In the genomic region with DNA sequence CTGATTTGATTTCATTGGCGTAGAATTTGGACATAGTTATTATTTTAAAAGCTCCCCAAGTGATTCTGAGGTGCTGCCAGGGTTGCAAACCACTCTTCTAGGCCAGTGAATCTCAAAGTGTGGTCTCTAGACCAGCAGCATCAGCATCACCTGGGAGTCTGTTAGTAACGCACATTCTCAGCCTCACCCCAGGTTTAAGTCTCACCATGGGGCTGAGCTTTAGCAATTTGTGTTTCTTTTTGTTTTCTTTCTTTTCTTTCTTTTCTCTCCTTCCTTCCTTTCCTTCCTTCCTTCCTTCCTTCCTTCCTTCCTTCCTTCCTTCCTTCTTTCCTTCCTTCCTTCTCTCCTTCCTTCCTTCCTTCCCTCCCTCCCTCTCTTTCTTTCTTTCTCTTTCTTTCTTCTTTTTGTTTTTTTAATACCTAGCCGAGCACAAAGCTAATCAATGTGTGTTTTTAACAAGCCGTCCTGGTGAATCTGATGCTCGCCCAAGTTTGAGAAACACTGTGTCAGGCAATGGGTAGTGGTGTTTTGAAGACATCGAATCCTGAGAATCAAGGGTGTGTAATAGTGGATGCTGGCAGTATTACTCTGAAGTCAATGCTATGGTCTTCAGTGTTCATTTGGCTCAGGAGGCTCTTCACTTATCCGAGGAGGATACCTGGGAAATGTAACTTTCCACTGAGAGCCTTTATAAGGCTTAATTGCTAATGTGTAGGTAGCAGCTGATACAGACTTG, we compare ENCODE assay signal across 18 cellular contexts.
A peak's percentile ranks its signal among the peaks of the same experiment; 100 is the strongest.
DNase-seq lines count a peak whose midpoint lies in the region; ATAC-seq, FAIRE-seq and TF ChIP-seq lines count a peak whose summit lies in the region.
"Had no signal": no experiment of that assay in that cellular context is flagged by ENCODE, and none has a peak within 500 bp of the region (broad histone marks: within the 10 kb centered on the region; RNA-seq: fewer than 3 reads in every experiment).

No MANE protein-coding gene starts in this region.

- peaks cover 7% of the 10 kb centered on the region for H3F3A ChIP-seq in smooth muscle cell (ENCODE audit: low read depth)

- TF ChIP-seq CTCF in Calu3 (IDR thresholded peaks at IDR 0.05; ENCODE audit: unreplicated experiment) (no peak), fibroblast of lung (conservative IDR thresholded peaks at IDR 0.05 in 1 of 2, IDR thresholded peaks at IDR 0.05 in 1 of 2; ENCODE audit: low read depth in 1 of 2, low read length in 2 of 2) (no peak), smooth muscle cell (IDR thresholded peaks at IDR 0.05; ENCODE audit: borderline replicate concordance, insufficient read depth, poor library complexity, severe bottlenecking) (no peak)

- WGBS in smooth muscle cell (ENCODE audit: low lambda C conversion rate) = 85% methylated on average over 7 of the region's 7 CpGs

- H3K9me3 ChIP-seq in T-helper 17 cell (ENCODE audit: control insufficient read depth, low read length, poor library complexity, severe bottlenecking) (no peaks in the 10 kb centered on the region), fibroblast of lung (ENCODE audit: control insufficient read depth, insufficient read depth, low read depth, low read length) (no peaks in the 10 kb centered on the region), smooth muscle cell (replicated peaks; ENCODE audit: low read depth) (no peaks in the 10 kb centered on the region)
- H3K9me3 ChIP-seq: testis had no signal

- no peaks in the 10 kb centered on the region for H4K20me1 ChIP-seq in fibroblast of lung (ENCODE audit: control insufficient read depth, extremely low read depth, insufficient read depth, low read length)
- no peaks in the 10 kb centered on the region for H4K20me1 ChIP-seq in smooth muscle cell (ENCODE audit: low read depth)

- H3K27ac ChIP-seq in fibroblast of lung (ENCODE audit: insufficient read depth, low read length) (peak overlapping the region; percentile 62), smooth muscle cell (ENCODE audit: low read depth) (peak overlapping the region; percentile 96)
- H3K27ac ChIP-seq: testis had no signal

- CTCF ChIA-PET in Calu3 (lab: Charles Lee) = interaction anchor here (0.7 kb wide), 1 partner anchor 160 kb away, joined by 5 read pairs; no protein-coding TSS in a partner anchor

- H3K9me3 Mint-ChIP-seq in Calu3 (ENCODE audit: low read depth, unreplicated experiment) = no peaks in the 10 kb centered on the region
- H3K9me3 Mint-ChIP-seq: activated CD4-positive, alpha-beta T cell treated with anti-CD3 and anti-CD28 coated beads, Interleukin-2, amount 10 ng/mL, durations not matched to agents 24 days and 14 days; CD4-positive, CD25-positive, alpha-beta regulatory T cell; T-helper 2 cell treated with Interferon-gamma antibody and Interleukin-4, amounts not matched to agents 5 μg/mL and 100 μg/mL, for 36 hours had no signal

- H3K36me3 Mint-ChIP-seq in Calu3 (ENCODE audit: insufficient read depth, unreplicated experiment) (peaks cover 6% of the 10 kb centered on the region), T-helper 17 cell (ENCODE audit: low read depth) (peaks cover under 1% of the 10 kb centered on the region)

- H3K4me1 ChIP-seq in fibroblast of lung (ENCODE audit: control insufficient read depth, extremely low read depth, insufficient read depth, low read length) = peaks cover 7% of the 10 kb centered on the region
- peaks cover 23% of the 10 kb centered on the region for H3K4me1 ChIP-seq in smooth muscle cell (ENCODE audit: low read depth)
- H3K4me1 ChIP-seq: testis had no signal

- ATAC-seq in T-helper 17 cell = peak; percentile 16

- H3K9ac ChIP-seq in fibroblast of lung (ENCODE audit: insufficient read depth, low read length) (no peak overlapping the region), smooth muscle cell (ENCODE audit: low read depth) (peak overlapping the region; percentile 76)

- no peaks in the 10 kb centered on the region for H3K27me3 Mint-ChIP-seq in Calu3 (ENCODE audit: unreplicated experiment)
- no peaks in the 10 kb centered on the region for H3K27me3 Mint-ChIP-seq in T-helper 17 cell
- H3K27me3 Mint-ChIP-seq: activated CD4-positive, alpha-beta T cell treated with anti-CD3 and anti-CD28 coated beads, Interleukin-2, amount 10 ng/mL, durations not matched to agents 24 days and 14 days; CD4-positive, CD25-positive, alpha-beta regulatory T cell had no signal

- H3K4me1 Mint-ChIP-seq in Calu3 (ENCODE audit: low read depth, unreplicated experiment) (peaks cover 26% of the 10 kb centered on the region), T-helper 17 cell (peaks cover 21% of the 10 kb centered on the region)

- peak overlapping the region; percentile 97 for H3K27ac Mint-ChIP-seq in Calu3 (ENCODE audit: unreplicated experiment)
- H3K27ac Mint-ChIP-seq in T-helper 17 cell = peak overlapping the region; percentile 92
- H3K27ac Mint-ChIP-seq: activated CD4-positive, alpha-beta T cell treated with anti-CD3 and anti-CD28 coated beads, Interleukin-2, amount 10 ng/mL, durations not matched to agents 24 days and 14 days; T-helper 2 cell treated with Interferon-gamma antibody and Interleukin-4, amounts not matched to agents 5 μg/mL and 100 μg/mL, for 36 hours had no signal

- DNase-seq in Calu3 (no peak), T-helper 17 cell (no peak), fibroblast of lung (ENCODE audit: low read depth in 2 of 2) (no peak), smooth muscle cell (lab: John Stamatoyannopoulos, UW; ENCODE audit: unreplicated experiment) (no peak), OCI-M1 (lab: John Stamatoyannopoulos, UW) (no peak), SIG-M5 (lab: John Stamatoyannopoulos, UW) (no peak), GM12891 (ENCODE audit: insufficient read length, low spot score) (no peak), H54 (ENCODE audit: insufficient read length, low spot score) (no peak)
- DNase-seq: activated CD4-positive, alpha-beta T cell treated with anti-CD3 and anti-CD28 coated beads, Interleukin-2, amount 10 ng/mL, durations not matched to agents 24 days and 14 days; CD4-positive, CD25-positive, alpha-beta regulatory T cell; midbrain; NCI-H1092; NCI-H510A treated with DMSO at 0.1 percent for 48 hours; stimulated activated CD4-positive, alpha-beta T cell treated with anti-CD3 and anti-CD28 coated beads, Interleukin-15, amount 100 ng/mL, for 24 hours; testis had no signal

- H3K27me3 ChIP-seq in fibroblast of lung (ENCODE audit: control insufficient read depth, insufficient read depth, low read length) (no peaks in the 10 kb centered on the region), smooth muscle cell (ENCODE audit: low read depth) (no peaks in the 10 kb centered on the region)
- H3K27me3 ChIP-seq: testis had no signal

- H3K36me3 ChIP-seq in fibroblast of lung (ENCODE audit: control insufficient read depth, insufficient read depth, low read length) = no peaks in the 10 kb centered on the region
- no peaks in the 10 kb centered on the region for H3K36me3 ChIP-seq in smooth muscle cell (ENCODE audit: low read depth)

- FAIRE-seq in GM12891 (lab: Jason Lieb, UNC) (no peak), H54 (lab: Jason Lieb, UNC) (no peak)
- FAIRE-seq: frontal cortex, GM12892 had no signal

- no TSS peak for BruUV-seq in Calu3 (replicated peaks; lab: Mats Ljungman, UMichigan)

- no peak overlapping the region for H3K4me3 ChIP-seq in fibroblast of lung (replicated peaks in 1 of 4; ENCODE audit: control extremely low read depth in 1 of 4, insufficient read depth in 1 of 4, low read depth in 3 of 4, low read length in 4 of 4)
- H3K4me3 ChIP-seq in smooth muscle cell = no peak overlapping the region
- H3K4me3 ChIP-seq: testis had no signal

- H3K4me3 Mint-ChIP-seq in Calu3 (ENCODE audit: low read depth, unreplicated experiment) (peak overlapping the region; percentile 54), T-helper 17 cell (peak overlapping the region; percentile 80)
- H3K4me3 Mint-ChIP-seq: activated CD4-positive, alpha-beta T cell treated with anti-CD3 and anti-CD28 coated beads, Interleukin-2, amount 10 ng/mL, durations not matched to agents 24 days and 14 days; T-helper 2 cell treated with Interferon-gamma antibody and Interleukin-4, amounts not matched to agents 5 μg/mL and 100 μg/mL, for 36 hours had no signal

- intact Hi-C loops in Calu3 (cut with micrococcal nuclease; ENCODE audit: unreplicated experiment) = loop anchor here (5.0 kb wide), 1 partner anchor 563 kb away; no protein-coding TSS in a partner anchor

- H2AFZ ChIP-seq in fibroblast of lung (ENCODE audit: low read length) = no peak overlapping the region
- H2AFZ ChIP-seq in smooth muscle cell (ENCODE audit: low read depth) = no peak overlapping the region

- TF ChIP-seq POLR2A in GM12891 (IDR thresholded peaks at IDR 0.05; ENCODE audit: low read depth, low read length) = no peak
- TF ChIP-seq POLR2A in H54 (IDR thresholded peaks at IDR 0.05; ENCODE audit: low read depth, low read length) = no peak

- H3K79me2 ChIP-seq in fibroblast of lung (ENCODE audit: control insufficient read depth, insufficient read depth, low read length) (no peaks in the 10 kb centered on the region), smooth muscle cell (ENCODE audit: low read depth) (no peaks in the 10 kb centered on the region)

- H3K4me2 ChIP-seq in fibroblast of lung (ENCODE audit: extremely low read depth, insufficient read depth, low read length) (no peak overlapping the region), smooth muscle cell (peak overlapping the region; percentile 60)

TF ChIP-seq in GM12891, 5 proteins besides CTCF, POLR2A, EP300 and RAD21:
- TF ChIP-seq PAX5 (IDR thresholded peaks at IDR 0.05; ENCODE audit: insufficient read depth, low read length, severe bottlenecking) (no peak), POU2F2 (IDR thresholded peaks at IDR 0.05; ENCODE audit: low read depth, low read length) (no peak)
